In the genomic region with DNA sequence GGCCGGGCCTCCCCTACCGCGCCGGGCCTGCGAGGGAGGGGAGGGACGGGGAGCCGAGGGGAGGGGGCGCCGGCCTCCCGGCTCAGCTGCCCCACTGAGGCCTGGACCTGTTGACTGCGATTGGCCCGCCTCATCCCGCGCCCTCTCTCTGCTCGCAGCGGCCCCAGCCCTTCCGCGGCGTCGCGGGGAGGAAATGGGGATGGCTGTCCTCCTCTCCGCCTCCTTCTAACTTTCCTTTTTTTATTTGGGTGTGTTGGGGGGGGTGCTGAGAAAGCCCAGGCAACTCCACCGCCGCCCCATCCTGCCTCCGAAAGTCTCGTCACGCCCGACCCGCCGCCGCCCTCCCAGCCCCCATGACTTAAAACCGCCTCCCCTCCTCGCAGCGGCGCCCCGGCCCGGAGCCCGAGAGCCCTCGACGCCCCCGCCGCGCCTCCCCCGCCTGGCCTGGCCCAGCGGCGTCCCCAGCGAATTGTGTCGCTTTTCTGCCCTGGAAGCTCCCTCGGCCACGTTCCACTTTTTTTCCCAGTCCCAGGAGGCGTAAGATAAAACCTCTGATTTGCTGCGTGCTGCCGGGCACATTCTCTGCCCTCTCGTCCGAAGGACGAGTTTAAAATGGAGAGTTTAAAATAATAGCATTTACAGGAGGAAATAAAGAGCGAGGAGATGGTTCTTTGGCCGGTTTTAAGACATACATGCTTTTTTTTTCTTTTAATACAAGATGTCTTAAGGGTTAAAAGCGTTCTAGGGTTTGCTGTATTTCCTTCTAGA, we compare ENCODE assay signal across 8 cellular contexts. TPM values are rescaled to one million over a fixed set of nuclear protein-coding genes. Genes with fewer than 3 reads are reported as not detected.
DNase-seq lines count a peak whose midpoint lies in the region; ATAC-seq and TF ChIP-seq lines count a peak whose summit lies in the region.

No MANE protein-coding gene starts in this region.

- DNase-seq in GF-D8 (lab: John Stamatoyannopoulos, UW): peak; percentile 44
- DNase-seq in H7: no peak
- peak; percentile 54 for DNase-seq in NCI-H128 (lab: John Stamatoyannopoulos, UW; ENCODE audit: unreplicated experiment)
- DNase-seq in activated CD4-positive, alpha-beta T cell treated with anti-CD3 and anti-CD28 coated beads for 1 hour: peak; percentile 29
- peak; percentile 49 for DNase-seq in dedifferentiated amniotic fluid mesenchymal stem cell (ENCODE audit: extremely low spot score)
- DNase-seq in left lung: peak; percentile 86 to 92
- peak; percentile 65 for DNase-seq in stimulated activated CD4-positive, alpha-beta T cell treated with anti-CD3 and anti-CD28 coated beads, Interleukin-4, amount 100 ng/mL, for 24 hours
- DNase-seq in NCI-H524 treated with DMSO at 0.1 percent for 48 hours (lab: John Stamatoyannopoulos, UW): no peak

- TF ChIP-seq CTCF in left lung (IDR thresholded peaks at IDR 0.05): no peak

- H3K36me3 ChIP-seq in H7 (replicated peaks; ENCODE audit: control insufficient read depth, insufficient read depth, low read length): no peaks in the 10 kb centered on the region
- H3K36me3 ChIP-seq in left lung: no peaks in the 10 kb centered on the region

- H3K27me3 ChIP-seq in H7 (ENCODE audit: control insufficient read depth, insufficient read depth, low read length): no peaks in the 10 kb centered on the region; the same call in 1 of the 2 replicates
- H3K27me3 ChIP-seq in left lung: peaks cover 0 to under 1% of the 10 kb centered on the region in 2 donors

- intact Hi-C loops in left lung (cut with DNase I): no loop called here

- ATAC-seq in left lung: peak; percentile 62

- peak overlapping the region; percentile 95 to 96 for H3K27ac ChIP-seq in left lung

- H3K4me3 ChIP-seq in H7 (ENCODE audit: insufficient read depth, low read depth, low read length): peak overlapping the region; percentile 65
- H3K4me3 ChIP-seq in left lung: peak overlapping the region; percentile 63 to 69

- H3K4me1 ChIP-seq in left lung: peaks cover 6 to 26% of the 10 kb centered on the region in 2 donors

- H3K9me3 ChIP-seq in left lung: no peaks in the 10 kb centered on the region

RNA-seq across cellular contexts. Expression of a gene that starts 0.9 kb away (rescaled TPM):
- 10.4 and 15.1 TPM in 2 replicates for total RNA-seq in H7 (2014; rRNA removed; shearing (Covaris generic))
- 1 to 10 TPM; 1.2 to 1.9 TPM for total RNA-seq in left lung

RNA-seq across cellular contexts. Expression of a gene that starts 7.7 kb away (rescaled TPM):
- total RNA-seq in H7 (2014; rRNA removed; shearing (Covaris generic)): 47.2 and 59.0 TPM in 2 replicates
- total RNA-seq in left lung: 10 to 100 TPM; 39.9 to 43.2 TPM

Comparison
In these comparisons a context has a peak if more than half of its experiments do, and no peak if none do; other contexts are left out.
1. DNase-seq: peak in GF-D8 (single experiment), NCI-H128 (single experiment), activated CD4-positive, alpha-beta T cell treated with anti-CD3 and anti-CD28 coated beads for 1 hour (single experiment), dedifferentiated amniotic fluid mesenchymal stem cell (single experiment), left lung (2 of 2) and stimulated activated CD4-positive, alpha-beta T cell treated with anti-CD3 and anti-CD28 coated beads, Interleukin-4, amount 100 ng/mL, for 24 hours (single experiment); none in H7 (single experiment) and NCI-H524 treated with DMSO at 0.1 percent for 48 hours (single experiment).